ENCODE assay signal across 8 cellular contexts in the genomic region with DNA sequence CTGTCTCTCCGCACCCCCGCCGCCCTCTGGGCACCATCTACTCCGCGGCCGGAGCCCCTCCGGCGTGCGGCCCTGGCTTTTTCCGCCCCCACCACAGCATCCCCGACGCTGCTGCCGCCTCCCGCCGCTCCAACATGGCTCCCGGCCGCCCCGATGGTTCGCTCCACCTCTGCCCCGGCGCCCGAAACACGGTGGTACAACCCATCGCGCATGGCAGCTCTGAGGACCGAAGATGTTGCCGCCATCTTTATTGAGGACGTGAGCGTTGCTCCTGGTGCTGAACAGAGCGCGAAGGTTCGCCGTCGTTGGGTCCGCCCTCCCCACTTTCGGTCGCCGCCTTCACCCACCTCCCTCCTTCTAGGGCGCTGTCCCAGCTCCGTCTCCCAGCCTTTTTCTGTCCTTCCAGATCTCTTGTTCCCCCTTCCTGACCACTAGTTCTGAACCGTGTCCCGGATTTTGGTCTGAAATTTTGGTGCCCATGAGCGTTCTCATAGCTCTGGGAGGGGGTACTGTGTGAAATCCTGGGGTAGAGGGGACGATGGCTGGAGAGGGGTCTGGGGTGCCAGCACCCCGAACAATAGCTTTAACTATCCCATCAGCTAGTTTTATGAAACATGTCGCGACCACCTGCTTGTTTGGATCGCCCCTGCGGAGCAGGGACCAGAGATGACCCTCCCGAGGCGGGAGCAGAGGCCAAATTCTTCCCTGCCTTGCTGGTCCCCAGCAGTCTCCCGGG. TPM values are rescaled to one million over a fixed set of nuclear protein-coding genes. Genes with fewer than 3 reads are reported as not detected.
DNase-seq lines count a peak whose midpoint lies in the region; ATAC-seq and TF ChIP-seq lines count a peak whose summit lies in the region.

A gene with protein sequence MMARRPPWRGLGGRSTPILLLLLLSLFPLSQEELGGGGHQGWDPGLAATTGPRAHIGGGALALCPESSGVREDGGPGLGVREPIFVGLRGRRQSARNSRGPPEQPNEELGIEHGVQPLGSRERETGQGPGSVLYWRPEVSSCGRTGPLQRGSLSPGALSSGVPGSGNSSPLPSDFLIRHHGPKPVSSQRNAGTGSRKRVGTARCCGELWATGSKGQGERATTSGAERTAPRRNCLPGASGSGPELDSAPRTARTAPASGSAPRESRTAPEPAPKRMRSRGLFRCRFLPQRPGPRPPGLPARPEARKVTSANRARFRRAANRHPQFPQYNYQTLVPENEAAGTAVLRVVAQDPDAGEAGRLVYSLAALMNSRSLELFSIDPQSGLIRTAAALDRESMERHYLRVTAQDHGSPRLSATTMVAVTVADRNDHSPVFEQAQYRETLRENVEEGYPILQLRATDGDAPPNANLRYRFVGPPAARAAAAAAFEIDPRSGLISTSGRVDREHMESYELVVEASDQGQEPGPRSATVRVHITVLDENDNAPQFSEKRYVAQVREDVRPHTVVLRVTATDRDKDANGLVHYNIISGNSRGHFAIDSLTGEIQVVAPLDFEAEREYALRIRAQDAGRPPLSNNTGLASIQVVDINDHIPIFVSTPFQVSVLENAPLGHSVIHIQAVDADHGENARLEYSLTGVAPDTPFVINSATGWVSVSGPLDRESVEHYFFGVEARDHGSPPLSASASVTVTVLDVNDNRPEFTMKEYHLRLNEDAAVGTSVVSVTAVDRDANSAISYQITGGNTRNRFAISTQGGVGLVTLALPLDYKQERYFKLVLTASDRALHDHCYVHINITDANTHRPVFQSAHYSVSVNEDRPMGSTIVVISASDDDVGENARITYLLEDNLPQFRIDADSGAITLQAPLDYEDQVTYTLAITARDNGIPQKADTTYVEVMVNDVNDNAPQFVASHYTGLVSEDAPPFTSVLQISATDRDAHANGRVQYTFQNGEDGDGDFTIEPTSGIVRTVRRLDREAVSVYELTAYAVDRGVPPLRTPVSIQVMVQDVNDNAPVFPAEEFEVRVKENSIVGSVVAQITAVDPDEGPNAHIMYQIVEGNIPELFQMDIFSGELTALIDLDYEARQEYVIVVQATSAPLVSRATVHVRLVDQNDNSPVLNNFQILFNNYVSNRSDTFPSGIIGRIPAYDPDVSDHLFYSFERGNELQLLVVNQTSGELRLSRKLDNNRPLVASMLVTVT (N-terminal part only) (minus strand): TSS at position 134 of the 736 bp plus-strand sequence. CDS start 252 bp downstream, outside the sequence.

- peaks cover 58% of the 10 kb centered on the region for H3K36me3 Mint-ChIP-seq in Calu3 (ENCODE audit: insufficient read depth, unreplicated experiment)
- H3K36me3 Mint-ChIP-seq in IgD-negative memory B cell: no peaks in the 10 kb centered on the region
- H3K36me3 Mint-ChIP-seq in activated naive CD8-positive, alpha-beta T cell treated with anti-CD3 and anti-CD28 coated beads, Interleukin-2, amount 50 U/mL, for 24 hours (ENCODE audit: low read depth): peaks cover 3% of the 10 kb centered on the region

- H3K9me3 ChIP-seq in heart left ventricle (no peaks in the 10 kb centered on the region), osteoblast (ENCODE audit: low read depth, low read length) (no peaks in the 10 kb centered on the region), uterus (no peaks in the 10 kb centered on the region)

- H3K27ac Mint-ChIP-seq in Calu3 (ENCODE audit: unreplicated experiment) (peak within 1 kb of the TSS; percentile 100), IgD-negative memory B cell (peak within 1 kb of the TSS; percentile 71 to 94 (median 89))
- H3K27ac Mint-ChIP-seq in activated naive CD8-positive, alpha-beta T cell treated with anti-CD3 and anti-CD28 coated beads, Interleukin-2, amount 50 U/mL, for 24 hours: peak within 1 kb of the TSS; percentile 83

- WGBS in heart left ventricle, 4 donors: 1 to 2% (median 1%) methylated on average over 27 to 52 of the region's 52 CpGs

- no peaks in the 10 kb centered on the region for H3K27me3 Mint-ChIP-seq in Calu3 (ENCODE audit: unreplicated experiment)
- peaks cover 23% of the 10 kb centered on the region for H3K27me3 Mint-ChIP-seq in IgD-negative memory B cell
- H3K27me3 Mint-ChIP-seq in activated naive CD8-positive, alpha-beta T cell treated with anti-CD3 and anti-CD28 coated beads, Interleukin-2, amount 50 U/mL, for 24 hours: peaks cover 30% of the 10 kb centered on the region

- H3K27me3 ChIP-seq in heart left ventricle (peaks cover 0 to 33% (median 6%) of the 10 kb centered on the region in 9 donors), osteoblast (ENCODE audit: insufficient read depth, low read length) (no peaks in the 10 kb centered on the region), uterus (peaks cover 0 to 5% of the 10 kb centered on the region in 2 donors)

- TF ChIP-seq POLR2A in Raji (IDR thresholded peaks at IDR 0.05; ENCODE audit: insufficient read depth, low read depth, low read length) (peak; percentile 77), heart left ventricle (IDR thresholded peaks at IDR 0.05) (no peak), uterus (IDR thresholded peaks at IDR 0.05) (no peak)

- BruUV-seq in Calu3 (replicated peaks; lab: Mats Ljungman, UMichigan): TSS peak; percentile 64

- H3K4me3 ChIP-seq in heart left ventricle (peak within 1 kb of the TSS; percentile 20 to 69 (median 58)), osteoblast (ENCODE audit: insufficient read depth, low read length) (peak within 1 kb of the TSS; percentile 85), uterus (peak within 1 kb of the TSS; percentile 33 to 41)

- intact Hi-C loops in Calu3 (cut with micrococcal nuclease; ENCODE audit: unreplicated experiment) (loop anchor here (1.0 kb wide), 1 partner anchor 28 kb away; a partner anchor contains a TSS), heart left ventricle (cut with DNase I) (no loop called here), uterus (cut with DNase I; ENCODE audit: low total_unique reads) (no loop called here)

- H3K79me2 ChIP-seq in osteoblast (ENCODE audit: insufficient read depth, low read length): no peaks in the 10 kb centered on the region

- CTCF ChIA-PET in Calu3 (lab: Charles Lee): interaction anchor here (0.5 to 0.9 kb wide), 3 partner anchors 19 to 307 kb away, joined by 3 read pairs; a partner anchor contains a TSS

- H3K4me1 ChIP-seq in heart left ventricle (peaks cover 0 to 33% (median 14%) of the 10 kb centered on the region in 12 donors), osteoblast (ENCODE audit: insufficient read depth, low read length) (peaks cover 18% of the 10 kb centered on the region), uterus (peaks cover 0 to 12% of the 10 kb centered on the region in 2 donors)

- H3K27ac ChIP-seq in heart left ventricle: peak within 1 kb of the TSS in 9 of 12 donors; percentile 42 to 89 (median 71)
- peak within 1 kb of the TSS; percentile 99 for H3K27ac ChIP-seq in osteoblast (ENCODE audit: low read depth, low read length)
- H3K27ac ChIP-seq in uterus: peak within 1 kb of the TSS; percentile 80

- H2AFZ ChIP-seq in osteoblast (ENCODE audit: low read length): peak within 1 kb of the TSS; percentile 92

- H3K4me3 Mint-ChIP-seq in Calu3 (ENCODE audit: low read depth, unreplicated experiment): peak within 1 kb of the TSS; percentile 96
- peak within 1 kb of the TSS; percentile 77 to 97 (median 90) for H3K4me3 Mint-ChIP-seq in IgD-negative memory B cell
- peak within 1 kb of the TSS; percentile 85 for H3K4me3 Mint-ChIP-seq in activated naive CD8-positive, alpha-beta T cell treated with anti-CD3 and anti-CD28 coated beads, Interleukin-2, amount 50 U/mL, for 24 hours

- H3K4me2 ChIP-seq in osteoblast (ENCODE audit: insufficient read depth, low read length): peak within 1 kb of the TSS; percentile 99

- H3K36me3 ChIP-seq in heart left ventricle (peaks cover 0 to 6% (median 0%) of the 10 kb centered on the region in 9 donors), osteoblast (ENCODE audit: insufficient read depth, low read length) (no peaks in the 10 kb centered on the region), uterus (no peaks in the 10 kb centered on the region)

- H4K20me1 ChIP-seq in osteoblast (ENCODE audit: insufficient read depth, low read length): peaks cover 6% of the 10 kb centered on the region

- TF ChIP-seq CTCF in Calu3 (IDR thresholded peaks at IDR 0.05; ENCODE audit: unreplicated experiment): no peak
- TF ChIP-seq CTCF in heart left ventricle (IDR thresholded peaks at IDR 0.05): no peak
- TF ChIP-seq CTCF in osteoblast (IDR thresholded peaks at IDR 0.05; ENCODE audit: extremely low read depth, low read depth, low read length): no peak
- no peak for TF ChIP-seq CTCF in uterus (IDR thresholded peaks at IDR 0.05)

- H3K9me3 Mint-ChIP-seq in Calu3 (ENCODE audit: low read depth, unreplicated experiment): no peaks in the 10 kb centered on the region
- no peaks in the 10 kb centered on the region for H3K9me3 Mint-ChIP-seq in IgD-negative memory B cell
- H3K9me3 Mint-ChIP-seq in activated naive CD8-positive, alpha-beta T cell treated with anti-CD3 and anti-CD28 coated beads, Interleukin-2, amount 50 U/mL, for 24 hours: no peaks in the 10 kb centered on the region

- peak; percentile 84 for DNase-seq in Calu3
- peak; percentile 68 for DNase-seq in activated naive CD8-positive, alpha-beta T cell treated with anti-CD3 and anti-CD28 coated beads, Interleukin-2, amount 50 U/mL, for 24 hours
- DNase-seq in heart left ventricle: peak in 3 of 5 donors; percentile 37 to 73 (median 67)
- DNase-seq in osteoblast (ENCODE audit: insufficient read length, low spot score, missing footprints): peak; percentile 98
- peak; percentile 48 to 70 for DNase-seq in uterus

- peak; percentile 29 for ATAC-seq in activated naive CD8-positive, alpha-beta T cell treated with anti-CD3 and anti-CD28 coated beads, Interleukin-2, amount 50 U/mL, for 24 hours
- ATAC-seq in heart left ventricle: peak; percentile 18 to 63 (median 49)
- no peak for ATAC-seq in HG02885 (IDR thresholded peaks at IDR 0.05; ENCODE audit: poor library complexity, unreplicated experiment)

- H3K4me1 Mint-ChIP-seq in Calu3 (ENCODE audit: low read depth, unreplicated experiment) (peaks cover 14% of the 10 kb centered on the region), IgD-negative memory B cell (peaks cover 7 to 8% (median 8%) of the 10 kb centered on the region in 3 donors)
- peaks cover 18% of the 10 kb centered on the region for H3K4me1 Mint-ChIP-seq in activated naive CD8-positive, alpha-beta T cell treated with anti-CD3 and anti-CD28 coated beads, Interleukin-2, amount 50 U/mL, for 24 hours

RNA-seq across cellular contexts. Expression of the gene that starts here (rescaled TPM):
- total RNA-seq in Calu3 (2022) (24.9 and 28.5 TPM in 2 replicates), heart left ventricle (under 1 TPM; 0.10 to 0.36 (median 0.19) TPM), osteoblast (1.2 and 1.4 TPM in 2 replicates), uterus (1 to 10 TPM in 2 of 4 donors, under 1 TPM in 1, not detected in 1; under 0.01 to 3.4 (median 1.3) TPM)
- polyA plus RNA-seq in IgD-negative memory B cell (0.59 TPM), heart left ventricle (under 1 TPM; 0.18 to 0.23 TPM)

Comparison
In these comparisons a context has a peak if more than half of its experiments do, and no peak if none do; other contexts are left out.
1. Peak in DNase-seq, ATAC-seq, H3K4me3 ChIP-seq and H3K27ac ChIP-seq in heart left ventricle; RNA of the gene not detected or under 1 TPM.